In genomic region chr14:42222924-42223471, GRCh38 we compare ENCODE assay signal across 9 cellular contexts.
DNase-seq lines count a peak whose midpoint lies in the region; ATAC-seq and TF ChIP-seq lines count a peak whose summit lies in the region.
"Had no signal": no experiment of that assay in that cellular context is flagged by ENCODE, and none has a peak within 500 bp of the region (broad histone marks: within the 10 kb centered on the region; RNA-seq: fewer than 3 reads in every experiment).

No MANE protein-coding gene starts in this region.

- DNase-seq in GM04504 (ENCODE audit: low read depth) (peak; percentile 72), IMR-90 (peak; percentile 83), SK-N-DZ (ENCODE audit: low spot score) (peak; percentile 4), midbrain (lab: John Stamatoyannopoulos, UW) (peak; percentile 18), SW480 (ENCODE audit: low spot score) (no peak), posterior vena cava (ENCODE audit: low spot score) (no peak)
- no peak for DNase-seq in stimulated activated CD4-positive, alpha-beta T cell treated with anti-CD3 and anti-CD28 coated beads, Interleukin-2, amount 100 ng/mL, for 48 hours
- DNase-seq: upper lobe of left lung had no signal

- CTCF ChIA-PET in IMR-90 (lab: Yijun Ruan, JAX) = no interaction called here

- H2BK15ac ChIP-seq in IMR-90 (ENCODE audit: low read depth, low read length) = no peak overlapping the region

- H4K8ac ChIP-seq in IMR-90 (ENCODE audit: low read depth in 2 of 2, low read length in 2 of 2) = no peak overlapping the region

- H2BK120ac ChIP-seq in IMR-90 (ENCODE audit: low read depth, low read length) = no peak overlapping the region

- no peak overlapping the region for H2BK5ac ChIP-seq in IMR-90 (ENCODE audit: low read depth, low read length, poor library complexity, severe bottlenecking)

- H3K56ac ChIP-seq in IMR-90 (ENCODE audit: extremely low read depth, insufficient read depth, low read length) = no peak overlapping the region

- in situ Hi-C loops in IMR-90 (cut with MboI; ENCODE audit: low sequenced_read_pairs) = loop anchor here (10.0 kb wide), 1 partner anchor 782 kb away; no protein-coding TSS in a partner anchor

- no peaks in the 10 kb centered on the region; the same call in 1 of the 2 replicates for H3K4me1 ChIP-seq in IMR-90 (ENCODE audit: control insufficient read depth, insufficient read depth, low read length)
- H3K4me1 ChIP-seq: upper lobe of left lung had no signal

- ATAC-seq in GM21576 (IDR thresholded peaks at IDR 0.05; ENCODE audit: unreplicated experiment) (peak; percentile 91), IMR-90 (ENCODE audit: low read depth) (peak; percentile 89)

- dilution Hi-C loops in IMR-90 (cut with HindIII; ENCODE audit: low sequenced_read_pairs, unreplicated experiment) = no loop called here

- no peaks in the 10 kb centered on the region for H3K9me3 ChIP-seq in IMR-90 (ENCODE audit: control insufficient read depth, insufficient read depth, low read length)
- H3K9me3 ChIP-seq: upper lobe of left lung had no signal

- TF ChIP-seq POLR2A in IMR-90 (IDR thresholded peaks at IDR 0.05; ENCODE audit: low read depth, low read length) = no peak

- H3K9ac ChIP-seq in IMR-90 (ENCODE audit: low read depth, low read length) = no peak overlapping the region

- H3K4me2 ChIP-seq in IMR-90 (ENCODE audit: low read depth, low read length) = no peak overlapping the region

- no peaks in the 10 kb centered on the region for H3K79me1 ChIP-seq in IMR-90 (ENCODE audit: low read depth in 1 of 2, low read length in 2 of 2)

- TF ChIP-seq RAD21 in IMR-90 (IDR thresholded peaks at IDR 0.05; ENCODE audit: low read length) = peak; percentile 6; the same call in 1 of the 2 replicates

- no TSS peak for BruUV-seq in IMR-90 (replicated peaks; lab: Mats Ljungman, UMichigan)

- no peaks in the 10 kb centered on the region for H3K36me3 ChIP-seq in IMR-90 (ENCODE audit: control insufficient read depth, insufficient read depth, low read length)
- H3K36me3 ChIP-seq: upper lobe of left lung had no signal

- H2AFZ ChIP-seq in IMR-90 (replicated peaks; ENCODE audit: low read length, poor library complexity) = peak overlapping the region; percentile 74

- no peak overlapping the region for H3K18ac ChIP-seq in IMR-90 (ENCODE audit: low read depth, low read length)

- intact Hi-C loops in IMR-90 (cut with micrococcal nuclease) (loop anchor here (5.0 kb wide), 3 partner anchors 111 to 784 kb away; partner anchors contain the start of gene LRFN5), posterior vena cava (cut with DNase I) (no loop called here)

- H2AK9ac ChIP-seq in IMR-90 (replicated peaks; ENCODE audit: low read depth, low read length, poor library complexity) = no peak overlapping the region

- H3K9me1 ChIP-seq in IMR-90 (ENCODE audit: insufficient read depth, low read length) = no peaks in the 10 kb centered on the region

- no peak overlapping the region for H4K91ac ChIP-seq in IMR-90 (ENCODE audit: insufficient read depth, low read depth, low read length)

- H4K20me1 ChIP-seq in IMR-90 (ENCODE audit: insufficient read depth, low read length) = no peaks in the 10 kb centered on the region

- POLR2A ChIA-PET in IMR-90 (lab: Charles Lee; ENCODE audit: unreplicated experiment) = no interaction called here

- no peak overlapping the region for H4K5ac ChIP-seq in IMR-90 (ENCODE audit: low read depth, low read length)

- no peak overlapping the region for H2BK20ac ChIP-seq in IMR-90 (ENCODE audit: low read depth, low read length)

- H3K27ac ChIP-seq in IMR-90 (ENCODE audit: insufficient read depth, low read length) = no peak overlapping the region
- H3K27ac ChIP-seq: upper lobe of left lung had no signal

- no peak for TF ChIP-seq CTCF in IMR-90 (conservative IDR thresholded peaks at IDR 0.05; ENCODE audit: low read depth, low read length)

- H3K4ac ChIP-seq in IMR-90 (ENCODE audit: low read depth, low read length) = no peak overlapping the region

- no CpG with 5 or more reads among the region's 3 CpGs for WGBS in IMR-90 (ENCODE audit: extremely low coverage in 2 of 2, insufficient read length in 1 of 2), 2 experiments

- H2AK5ac ChIP-seq in IMR-90 (ENCODE audit: low read depth, low read length) = no peak overlapping the region

- no peak overlapping the region for H3K4me3 ChIP-seq in IMR-90 (ENCODE audit: insufficient read depth, low read depth, low read length)
- H3K4me3 ChIP-seq: upper lobe of left lung had no signal

- H3K14ac ChIP-seq in IMR-90 (replicated peaks; ENCODE audit: low read depth, low read length) = no peak overlapping the region

- no peak overlapping the region for H3K23ac ChIP-seq in IMR-90 (ENCODE audit: low read depth, low read length)

- no peaks in the 10 kb centered on the region for H3K27me3 ChIP-seq in IMR-90 (ENCODE audit: control insufficient read depth, insufficient read depth, low read length)
- H3K27me3 ChIP-seq: upper lobe of left lung had no signal

TF ChIP-seq in IMR-90, 13 proteins besides CTCF, POLR2A, EP300 and RAD21:
- TF ChIP-seq USF2 (IDR thresholded peaks at IDR 0.05; ENCODE audit: low read depth, low read length) = no peak
- TF ChIP-seq RFX5 (IDR thresholded peaks at IDR 0.05; ENCODE audit: low read depth, low read length) = no peak
- TF ChIP-seq SMC3 (IDR thresholded peaks at IDR 0.05; ENCODE audit: low read depth, low read length) = no peak
- TF ChIP-seq FOS (IDR thresholded peaks at IDR 0.05; ENCODE audit: low read depth, low read length) = no peak
- TF ChIP-seq BHLHE40 (IDR thresholded peaks at IDR 0.05; ENCODE audit: low read depth, low read length) = no peak
- TF ChIP-seq RCOR1 (IDR thresholded peaks at IDR 0.05; ENCODE audit: insufficient replicate concordance, low read length) = no peak
- no peak for TF ChIP-seq CEBPB (IDR thresholded peaks at IDR 0.05; ENCODE audit: low read depth, low read length)
- TF ChIP-seq MAFK (IDR thresholded peaks at IDR 0.05; ENCODE audit: low read depth, low read length) = peak; percentile 87
- TF ChIP-seq ELK1 (IDR thresholded peaks at IDR 0.05; ENCODE audit: borderline replicate concordance, low read depth, low read length) = no peak
- no peak for TF ChIP-seq MAZ (IDR thresholded peaks at IDR 0.05; ENCODE audit: borderline replicate concordance, low read depth, low read length)
- no peak for TF ChIP-seq MXI1 (IDR thresholded peaks at IDR 0.05; ENCODE audit: borderline replicate concordance, low read depth, low read length)
- TF ChIP-seq NFE2L2 (IDR thresholded peaks at IDR 0.05; ENCODE audit: low read depth, low read length) = peak; percentile 38; the same call in 1 of the 2 replicates
- TF ChIP-seq CHD1 (IDR thresholded peaks at IDR 0.05; ENCODE audit: low read depth, low read length) = no peak

Comparison
In these comparisons a context has a peak if more than half of its experiments do, and no peak if none do; other contexts are left out.
1. DNase-seq: peak in GM04504 (single experiment), IMR-90 (single experiment), SK-N-DZ (single experiment) and midbrain (single experiment); none in SW480 (single experiment), posterior vena cava (single experiment) and stimulated activated CD4-positive, alpha-beta T cell treated with anti-CD3 and anti-CD28 coated beads, Interleukin-2, amount 100 ng/mL, for 48 hours (0 of 2).